Comparison of ENCODE assay signal across 9 cellular contexts in genomic region chr9:135480942-135481315, GRCh38. TPM values are rescaled to one million over a fixed set of nuclear protein-coding genes. Genes with fewer than 3 reads are reported as not detected.
DNase-seq lines count a peak whose midpoint lies in the region; ATAC-seq, FAIRE-seq and TF ChIP-seq lines count a peak whose summit lies in the region.
"Had no signal": no experiment of that assay in that cellular context is flagged by ENCODE, and none has a peak within 500 bp of the region (broad histone marks: within the 10 kb centered on the region; RNA-seq: fewer than 3 reads in every experiment).

No MANE protein-coding gene starts in this region.

- H3K9me3 ChIP-seq in OCI-LY7 (ENCODE audit: low read length) (no peaks in the 10 kb centered on the region), neural progenitor cell (ENCODE audit: low read depth) (no peaks in the 10 kb centered on the region)

- H4K20me1 ChIP-seq in OCI-LY7 (ENCODE audit: insufficient read depth, low read length) = no peaks in the 10 kb centered on the region
- peaks cover 31% of the 10 kb centered on the region for H4K20me1 ChIP-seq in neural progenitor cell (ENCODE audit: low read depth)

- H3K27me3 ChIP-seq in neural progenitor cell = no peaks in the 10 kb centered on the region

- H3K4me1 ChIP-seq in OCI-LY7 (ENCODE audit: insufficient read depth, low read length, poor library complexity, severe bottlenecking) (no peaks in the 10 kb centered on the region), neural progenitor cell (peaks cover 9% of the 10 kb centered on the region)

- no peaks in the 10 kb centered on the region for H3K36me3 ChIP-seq in OCI-LY7 (ENCODE audit: insufficient read depth, low read length)
- no peaks in the 10 kb centered on the region for H3K36me3 ChIP-seq in neural progenitor cell

- H3K9me3 Mint-ChIP-seq in endothelial cell (ENCODE audit: unreplicated experiment) (no peaks in the 10 kb centered on the region), neural progenitor cell (no peaks in the 10 kb centered on the region)

- peaks cover 12% of the 10 kb centered on the region for H3K27me3 Mint-ChIP-seq in endothelial cell (ENCODE audit: unreplicated experiment)
- peaks cover 10% of the 10 kb centered on the region for H3K27me3 Mint-ChIP-seq in neural progenitor cell (ENCODE audit: insufficient read depth, low read depth)

- H3K4me1 Mint-ChIP-seq in endothelial cell (ENCODE audit: unreplicated experiment) (no peaks in the 10 kb centered on the region), neural progenitor cell (peaks cover 24% of the 10 kb centered on the region)

- DNase-seq in OCI-LY7 (ENCODE audit: low spot score) (no peak), endothelial cell (ENCODE audit: low spot score) (no peak), neural progenitor cell (ENCODE audit: low spot score) (no peak), GM13977 (ENCODE audit: low spot score) (no peak), erythroblast (lab: John Stamatoyannopoulos, UW) (no peak), D721Med (ENCODE audit: insufficient read length, low spot score) (no peak)
- DNase-seq: T-helper 1 cell had no signal

- H2AFZ ChIP-seq in OCI-LY7 (ENCODE audit: low read length) = no peak overlapping the region
- no peak overlapping the region for H2AFZ ChIP-seq in neural progenitor cell (replicated peaks)

- no peak for ATAC-seq in HG02870 (IDR thresholded peaks at IDR 0.05; ENCODE audit: unreplicated experiment)

- no peak for TF ChIP-seq POLR2A in erythroblast (IDR thresholded peaks at IDR 0.05; ENCODE audit: low read length)

- no TSS peak for BruUV-seq in OCI-LY7 (replicated peaks; lab: Mats Ljungman, UMichigan)

- no peak overlapping the region for H3K27ac Mint-ChIP-seq in endothelial cell (ENCODE audit: unreplicated experiment)
- H3K27ac Mint-ChIP-seq in neural progenitor cell = no peak overlapping the region

- H3K27ac ChIP-seq in C4-2B (peak overlapping the region; percentile 80), OCI-LY7 (ENCODE audit: low read depth, low read length, poor library complexity, severe bottlenecking) (no peak overlapping the region), neural progenitor cell (no peak overlapping the region)

- H3K36me3 Mint-ChIP-seq in endothelial cell (ENCODE audit: low read depth, unreplicated experiment) (peaks cover 13% of the 10 kb centered on the region), neural progenitor cell (peaks cover 11% of the 10 kb centered on the region)

- peak overlapping the region; percentile 76 for H3K9ac ChIP-seq in neural progenitor cell

- H3K4me3 Mint-ChIP-seq in endothelial cell (ENCODE audit: unreplicated experiment) (peak overlapping the region; percentile 85), neural progenitor cell (peak overlapping the region; percentile 85)

- in situ Hi-C loops in GM13977 (cut with MboI; ENCODE audit: low pct_unique_long_range_greater_than_20kb, low sequenced_read_pairs, unreplicated experiment) = no loop called here

- FAIRE-seq in D721Med (lab: Jason Lieb, UNC) = no peak

- peak overlapping the region; percentile 28; the same call in 1 of the 2 replicates for H3K4me2 ChIP-seq in OCI-LY7 (ENCODE audit: low read length)
- H3K4me2 ChIP-seq in neural progenitor cell = peak overlapping the region; percentile 95

- H3K4me3 ChIP-seq in OCI-LY7 (ENCODE audit: low read depth, low read length, poor library complexity, severe bottlenecking) (peak overlapping the region; percentile 48), neural progenitor cell (peak overlapping the region; percentile 93)

- peaks cover 20% of the 10 kb centered on the region for H3F3A ChIP-seq in neural progenitor cell (ENCODE audit: low read depth)

- H3K79me2 ChIP-seq in OCI-LY7 (ENCODE audit: insufficient read depth, low read depth, low read length) = no peaks in the 10 kb centered on the region
- H3K79me2 ChIP-seq in neural progenitor cell (ENCODE audit: low read depth) = peaks cover 38% of the 10 kb centered on the region

- POLR2A ChIA-PET in OCI-LY7 (lab: Charles Lee) = no interaction called here

- intact Hi-C loops in OCI-LY7 (cut with micrococcal nuclease; ENCODE audit: unreplicated experiment) = no loop called here

- TF ChIP-seq CTCF in C4-2B (conservative IDR thresholded peaks at IDR 0.05) = no peak
- TF ChIP-seq CTCF in OCI-LY7 (conservative IDR thresholded peaks at IDR 0.05; ENCODE audit: low read length) = no peak
- TF ChIP-seq CTCF in endothelial cell (IDR thresholded peaks at IDR 0.05; ENCODE audit: unreplicated experiment) = no peak
- TF ChIP-seq CTCF in neural progenitor cell (IDR thresholded peaks at IDR 0.05) = no peak
- no peak for TF ChIP-seq CTCF in GM13977 (IDR thresholded peaks at IDR 0.05; ENCODE audit: extremely low read depth, insufficient read depth, missing control alignments)
- TF ChIP-seq CTCF in D721Med (IDR thresholded peaks at IDR 0.05; ENCODE audit: insufficient read depth, missing control alignments) = no peak

- CTCF ChIA-PET in OCI-LY7 (lab: Charles Lee; ENCODE audit: unreplicated experiment) = no interaction called here

- H3K9me2 ChIP-seq in OCI-LY7 (ENCODE audit: insufficient read depth, low read length) = no peaks in the 10 kb centered on the region

RNA-seq across cellular contexts. Expression of gene PPP1R26, which starts 1.3 kb away (rescaled TPM):
- total RNA-seq in OCI-LY7 (2014; rRNA removed; shearing (Covaris generic)) = 1.5 TPM in 2 replicates
- total RNA-seq in OCI-LY7 (2022) (0.21 and 0.52 TPM in 2 replicates), endothelial cell (ENCODE audit: unreplicated experiment) (21.5 TPM), neural progenitor cell (ENCODE audit: low replicate concordance) (23.0 and 48.7 TPM in 2 replicates)

RNA-seq across cellular contexts. Expression of gene MRPS2, which starts 19.6 kb away (rescaled TPM):
- total RNA-seq in OCI-LY7 (2014; rRNA removed; shearing (Covaris generic)) = 30.2 and 42.7 TPM in 2 replicates
- 50.3 and 55.7 TPM in 2 replicates for total RNA-seq in OCI-LY7 (2022)
- total RNA-seq in endothelial cell (ENCODE audit: unreplicated experiment) = 42.8 TPM
- 23.4 and 43.4 TPM in 2 replicates for total RNA-seq in neural progenitor cell (ENCODE audit: low replicate concordance)

RNA-seq across cellular contexts. Expression of gene LCN1, which starts 40.3 kb away (rescaled TPM):
- not detected in 2 replicates for total RNA-seq in OCI-LY7 (2014; rRNA removed; shearing (Covaris generic))
- total RNA-seq in OCI-LY7 (2022) (not detected in 2 replicates), endothelial cell (ENCODE audit: unreplicated experiment) (not detected), neural progenitor cell (ENCODE audit: low replicate concordance) (not detected in 2 replicates)
